Comparison of ENCODE assay signal across 26 cellular contexts in genomic region chr10:667096-667495, GRCh38. TPM values are rescaled to one million over a fixed set of nuclear protein-coding genes. Genes with fewer than 3 reads are reported as not detected.
DNase-seq lines count a peak whose midpoint lies in the region; ATAC-seq and TF ChIP-seq lines count a peak whose summit lies in the region.
"Had no signal": no experiment of that assay in that cellular context is flagged by ENCODE, and none has a peak within 500 bp of the region (broad histone marks: within the 10 kb centered on the region; RNA-seq: fewer than 3 reads in every experiment).

No MANE protein-coding gene starts in this region.

- ATAC-seq in psoas muscle: peak in 3 of 4 donors; percentile 35 to 55 (median 37)
- ATAC-seq: activated naive CD4-positive, alpha-beta T cell treated with anti-CD3 and anti-CD28 coated beads, Interleukin-2, amount 50 U/mL, for 72 hours; HCT116; naive thymus-derived CD8-positive, alpha-beta T cell had no signal

- no peak overlapping the region for H3K23ac ChIP-seq in H9 (ENCODE audit: insufficient read length, low read depth, low read length)

- no peak overlapping the region for H4K5ac ChIP-seq in H9 (ENCODE audit: insufficient read length, low read depth, low read length)

- H3K14ac ChIP-seq in H9 (ENCODE audit: insufficient read depth, low read length): no peak overlapping the region

- H3K9me3 ChIP-seq in HEK293 (ENCODE audit: control insufficient read depth, insufficient read depth, low read depth, low read length) (no peaks in the 10 kb centered on the region), esophagus muscularis mucosa (no peaks in the 10 kb centered on the region), psoas muscle (no peaks in the 10 kb centered on the region), Karpas-422 (ENCODE audit: low read length) (peaks cover 10% of the 10 kb centered on the region), H9 (ENCODE audit: control insufficient read depth, low read depth, low read length) (no peaks in the 10 kb centered on the region)
- H3K9me3 ChIP-seq: BE2C, ovary, SJCRH30, spleen had no signal

- no peak for TF ChIP-seq POLR2A in esophagus muscularis mucosa (IDR thresholded peaks at IDR 0.05; ENCODE audit: low read depth)

- H4K91ac ChIP-seq in H9 (ENCODE audit: insufficient read length, low read depth, low read length): no peak overlapping the region

- peak; percentile 29 for DNase-seq in SHP77 treated with DMSO at 0.1 percent for 48 hours (lab: John Stamatoyannopoulos, UW)
- no peak for DNase-seq in esophagus muscularis mucosa (ENCODE audit: extremely low spot score)
- no peak for DNase-seq in psoas muscle
- no peak for DNase-seq in Karpas-422
- no peak for DNase-seq in H9
- no peak for DNase-seq in NCI-H2227 (lab: John Stamatoyannopoulos, UW; ENCODE audit: unreplicated experiment)
- no peak for DNase-seq in NCI-H146 treated with DMSO at 0.1 percent for 48 hours (lab: John Stamatoyannopoulos, UW; ENCODE audit: unreplicated experiment)
- DNase-seq: ACHN; activated CD4-positive, alpha-beta memory T cell treated with anti-CD3 and anti-CD28 coated beads, Interleukin-2, amount 10 ng/mL, durations not matched to agents 7 days and 5 days; activated CD4-positive, CD25-positive, alpha-beta regulatory T cell treated with anti-CD3 and anti-CD28 coated beads, Interleukin-2, amount 50 U/mL, for 72 hours; BE2C; GF-D8; KG1; midbrain; MM.1S; naive thymus-derived CD8-positive, alpha-beta T cell; NCI-H1436 treated with DMSO at 0.1 percent for 48 hours; SJCRH30; spleen; T-helper 1 cell had no signal

- no peaks in the 10 kb centered on the region for H3K79me2 ChIP-seq in Karpas-422 (ENCODE audit: low read length)
- H3K79me2 ChIP-seq in H9 (ENCODE audit: insufficient read depth, low read length): peaks cover 11% of the 10 kb centered on the region; the same call in 1 of the 2 replicates

- H3K4me3 ChIP-seq in HEK293 (ENCODE audit: low read depth, low read length) (no peak overlapping the region), esophagus muscularis mucosa (no peak overlapping the region), psoas muscle (no peak overlapping the region), Karpas-422 (ENCODE audit: low read length) (no peak overlapping the region)
- H3K4me3 ChIP-seq: ovary, SJCRH30, spleen had no signal

- no peak overlapping the region for H3T11ph ChIP-seq in H9 (ENCODE audit: low read length)

- H3K4me1 ChIP-seq in HEK293 (ENCODE audit: control insufficient read depth, insufficient read depth, low read length) (peaks cover 3% of the 10 kb centered on the region), esophagus muscularis mucosa (peaks cover 28 to 72% (median 58%) of the 10 kb centered on the region in 4 donors), psoas muscle (peaks cover 33% of the 10 kb centered on the region), Karpas-422 (ENCODE audit: low read length) (no peaks in the 10 kb centered on the region), H9 (ENCODE audit: insufficient read depth, low read length) (peaks cover 2% of the 10 kb centered on the region; the same call in 1 of the 2 replicates)
- H3K4me1 ChIP-seq: BE2C, SJCRH30, spleen had no signal

- H3K4me3 Mint-ChIP-seq in H9: no peak overlapping the region
- H3K4me3 Mint-ChIP-seq: activated CD4-positive, alpha-beta memory T cell treated with anti-CD3 and anti-CD28 coated beads, Interleukin-2, amount 10 ng/mL, durations not matched to agents 7 days and 5 days; dendritic cell treated with granulocyte-macrophage colony-stimulating factor and Interleukin-4, amounts not matched to agents 40 ng/mL and 50 ng/mL, for 4 days; naive thymus-derived CD8-positive, alpha-beta T cell had no signal

- H3K27me3 Mint-ChIP-seq in H9 (ENCODE audit: low read depth): no peaks in the 10 kb centered on the region

- H4K8ac ChIP-seq in H9 (replicated peaks; ENCODE audit: insufficient read length, low read depth, low read length): no peak overlapping the region

- no peak overlapping the region for H2BK12ac ChIP-seq in H9 (ENCODE audit: insufficient read length, low read depth, low read length)

- H3K27ac ChIP-seq in HEK293 (ENCODE audit: extremely low read depth, low read depth, low read length) (no peak overlapping the region), esophagus muscularis mucosa (replicated peaks in 1 of 4) (peak overlapping the region in 3 of 4 donors; percentile 46 to 69 (median 52)), psoas muscle (no peak overlapping the region), Karpas-422 (ENCODE audit: low read length) (no peak overlapping the region), H9 (ENCODE audit: insufficient read length, low read depth, low read length) (no peak overlapping the region)
- H3K27ac ChIP-seq: ovary, SJCRH30, spleen had no signal

- H2AK5ac ChIP-seq in H9 (ENCODE audit: insufficient read length, low read length): no peak overlapping the region

- H3K79me1 ChIP-seq in H9 (ENCODE audit: insufficient read depth, low read depth, low read length, poor library complexity, severe bottlenecking): peaks cover under 1% of the 10 kb centered on the region

- intact Hi-C loops in esophagus muscularis mucosa (cut with DNase I): no loop called here
- intact Hi-C loops in psoas muscle (cut with DNase I): no loop called here

- no peak overlapping the region for H3K56ac ChIP-seq in H9 (ENCODE audit: insufficient read length, low read depth, low read length)

- H3K36me3 ChIP-seq in HEK293 (ENCODE audit: control insufficient read depth in 2 of 2, insufficient read depth in 1 of 2, low read length in 2 of 2) (peaks cover 0 to 10% of the 10 kb centered on the region in 2 experiments; a peak in 1 of 3 replicates), esophagus muscularis mucosa (no peaks in the 10 kb centered on the region), psoas muscle (ENCODE audit: insufficient read depth in 1 of 2, low read depth in 1 of 2) (no peaks in the 10 kb centered on the region), Karpas-422 (ENCODE audit: insufficient read depth, low read length) (no peaks in the 10 kb centered on the region)
- H3K36me3 ChIP-seq: BE2C, ovary, SJCRH30, spleen had no signal

- no peak overlapping the region for H3K4ac ChIP-seq in H9 (ENCODE audit: low read depth, low read length)

- POLR2A ChIA-PET in HEK293 (lab: Yijun Ruan, JAX): no interaction called here

- no peak overlapping the region for H2BK15ac ChIP-seq in H9 (ENCODE audit: low read depth, low read length)

- H3K9me3 Mint-ChIP-seq in H9: peaks cover 7% of the 10 kb centered on the region in 2 experiments; a peak in 3 of 5 replicates
- H3K9me3 Mint-ChIP-seq: activated naive CD4-positive, alpha-beta T cell treated with anti-CD3 and anti-CD28 coated beads, Interleukin-2, amount 50 U/mL, for 72 hours had no signal

- H3K4me2 ChIP-seq in Karpas-422 (ENCODE audit: low read depth, low read length, poor library complexity, severe bottlenecking): no peak overlapping the region
- H3K4me2 ChIP-seq in H9 (ENCODE audit: insufficient read depth, insufficient read length, low read length): no peak overlapping the region

- H3K18ac ChIP-seq in H9 (ENCODE audit: insufficient read length, low read depth, low read length): no peak overlapping the region

- no peak overlapping the region for H2BK120ac ChIP-seq in H9 (ENCODE audit: low read depth, low read length, poor library complexity, severe bottlenecking)

- no peak overlapping the region for H2BK5ac ChIP-seq in H9 (ENCODE audit: insufficient read length, low read length)

- no peak overlapping the region for H3K27ac Mint-ChIP-seq in H9
- H3K27ac Mint-ChIP-seq: activated CD4-positive, alpha-beta memory T cell treated with anti-CD3 and anti-CD28 coated beads, Interleukin-2, amount 10 ng/mL, durations not matched to agents 7 days and 5 days; activated naive CD4-positive, alpha-beta T cell treated with anti-CD3 and anti-CD28 coated beads, Interleukin-2, amount 50 U/mL, for 72 hours; activated T-helper 2 cell treated with anti-CD3 and anti-CD28 coated beads, Interferon-gamma antibody, Interleukin-2, Interleukin-4, amounts not matched to agents 10 μg/mL and 5 μg/mL and 100 μg/mL, durations not matched to agents 14 hours and 24 hours and 36 hours; dendritic cell treated with granulocyte-macrophage colony-stimulating factor and Interleukin-4, amounts not matched to agents 40 ng/mL and 50 ng/mL, for 4 days; naive thymus-derived CD8-positive, alpha-beta T cell had no signal

- CTCF ChIA-PET in HEK293 (lab: Yijun Ruan, JAX): no interaction called here

- H4K20me1 ChIP-seq in Karpas-422 (ENCODE audit: insufficient read depth, low read depth, low read length) (no peaks in the 10 kb centered on the region), H9 (ENCODE audit: control insufficient read depth, insufficient read depth, insufficient read length) (peaks cover 2% of the 10 kb centered on the region)

- H3K36me3 Mint-ChIP-seq in H9 (ENCODE audit: insufficient read depth in 1 of 3, low read depth in 3 of 3): peaks cover 0 to 3% (median 0%) of the 10 kb centered on the region in 3 experiments; a peak in 3 of 7 replicates
- H3K36me3 Mint-ChIP-seq: activated naive CD4-positive, alpha-beta T cell treated with anti-CD3 and anti-CD28 coated beads, Interleukin-2, amount 50 U/mL, for 72 hours; naive thymus-derived CD8-positive, alpha-beta T cell had no signal

- H3K9ac ChIP-seq in Karpas-422 (ENCODE audit: low read length) (no peak overlapping the region), H9 (ENCODE audit: extremely low read depth, insufficient read length, low read length) (no peak overlapping the region)

- H2BK20ac ChIP-seq in H9 (ENCODE audit: low read depth, low read length, poor library complexity, severe bottlenecking): no peak overlapping the region

- TF ChIP-seq CTCF in HEK293 (tag by site-specific recombination; IDR thresholded peaks at IDR 0.05): no peak
- TF ChIP-seq CTCF in esophagus muscularis mucosa (IDR thresholded peaks at IDR 0.05): no peak
- no peak for TF ChIP-seq CTCF in psoas muscle (IDR thresholded peaks at IDR 0.05)
- TF ChIP-seq CTCF in H9 (conservative IDR thresholded peaks at IDR 0.05): no peak

- H2AFZ ChIP-seq in Karpas-422 (ENCODE audit: low read length) (no peak overlapping the region), H9 (ENCODE audit: low read length) (no peak overlapping the region)

- 73% methylated on average over 14 of the region's 15 CpGs for WGBS in esophagus muscularis mucosa
- 62 to 73% (median 68%) methylated on average over 15 of the region's 15 CpGs for WGBS in psoas muscle, 3 donors
- WGBS in H9 (ENCODE audit: extremely low coverage, insufficient read length, low lambda C conversion rate): no CpG with 5 or more reads among the region's 15 CpGs

- H3K4me1 Mint-ChIP-seq in H9: peaks cover 4 to 10% of the 10 kb centered on the region in 2 experiments

- H3K9me2 ChIP-seq in Karpas-422 (replicated peaks; ENCODE audit: insufficient read depth, low read length): no peaks in the 10 kb centered on the region

- H3K23me2 ChIP-seq in H9 (ENCODE audit: insufficient read length, low read depth, low read length, poor library complexity, severe bottlenecking): no peaks in the 10 kb centered on the region

- no peaks in the 10 kb centered on the region for H3K27me3 ChIP-seq in esophagus muscularis mucosa
- peaks cover 0 to 3% (median 0%) of the 10 kb centered on the region in 3 donors for H3K27me3 ChIP-seq in psoas muscle (ENCODE audit: insufficient read depth in 3 of 3, low read length in 2 of 3)
- H3K27me3 ChIP-seq in Karpas-422 (ENCODE audit: low read length): no peaks in the 10 kb centered on the region
- no peaks in the 10 kb centered on the region for H3K27me3 ChIP-seq in H9 (ENCODE audit: insufficient read depth, low read length)
- H3K27me3 ChIP-seq: BE2C, ovary, SJCRH30, spleen had no signal

- no peak for TF ChIP-seq EP300 in esophagus muscularis mucosa (IDR thresholded peaks at IDR 0.05)

RNA-seq across cellular contexts. Expression of gene DIP2C, which starts 22.4 kb away (rescaled TPM):
- total RNA-seq in esophagus muscularis mucosa (10 to 100 TPM; 38.6 to 66.4 (median 55.7) TPM), psoas muscle (10 to 100 TPM; 25.0 to 32.0 (median 30.4) TPM), H9 (2021) (7.6 and 7.9 TPM in 2 replicates)
- polyA plus RNA-seq in psoas muscle: 10 to 100 TPM in 2 of 3 donors, 1 to 10 TPM in 1; 7.7 to 17.1 (median 10.3) TPM
- 0.11 TPM in 1 of 2 replicates, not detected in the other for total RNA-seq in Karpas-422 (2014; rRNA removed; shearing (Covaris generic); ENCODE audit: low replicate concordance)

Comparison
In these comparisons a context has a peak if more than half of its experiments do, and no peak if none do; other contexts are left out.
1. H3K27ac ChIP-seq: peak in esophagus muscularis mucosa (3 of 4); none in HEK293 (single experiment), psoas muscle (single experiment), Karpas-422 (single experiment) and H9 (single experiment).